ENCODE assay signal across 8 cellular contexts in genomic region chr7:155205368-155206285, GRCh38.
DNase-seq lines count a peak whose midpoint lies in the region; ATAC-seq and TF ChIP-seq lines count a peak whose summit lies in the region.

No MANE protein-coding gene starts in this region.

- H3K27ac ChIP-seq in transverse colon, result peak overlapping the region; percentile 65 to 83 (median 66)

- H3K4me1 ChIP-seq in transverse colon, result no peaks in the 10 kb centered on the region

- no peaks in the 10 kb centered on the region for H3K9me3 ChIP-seq in transverse colon

- 45 to 53% methylated on average over 6 to 25 of the region's 32 CpGs for WGBS in transverse colon (ENCODE audit: low coverage in 1 of 2), 2 donors

- intact Hi-C loops in transverse colon (cut with DNase I; ENCODE audit: low total_unique reads), result no loop called here

- H3K27me3 ChIP-seq in transverse colon, result no peaks in the 10 kb centered on the region

- H3K4me3 ChIP-seq in transverse colon, result peak overlapping the region in 2 of 4 donors; percentile 19 to 37

- TF ChIP-seq EP300 in transverse colon (IDR thresholded peaks at IDR 0.05; ENCODE audit: low read depth), result no peak

- TF ChIP-seq CTCF in transverse colon (IDR thresholded peaks at IDR 0.05), result no peak

- DNase-seq in ACHN (peak; percentile 100), RPMI7951 (ENCODE audit: low read depth) (peak; percentile 100), germinal center (ENCODE audit: low spot score) (peak; percentile 92), pons (ENCODE audit: low spot score) (peak; percentile 73), transverse colon (peak; percentile 82)
- peak; percentile 83 for DNase-seq in activated effector memory CD4-positive, alpha-beta T cell treated with Interleukin-2 at 50 U/mL for 16 hours

- peak; percentile 71 for TF ChIP-seq POLR2A in GM18951 (IDR thresholded peaks at IDR 0.05; ENCODE audit: extremely low read depth, insufficient read depth, insufficient read length)
- TF ChIP-seq POLR2A in transverse colon (IDR thresholded peaks at IDR 0.05), result peak; percentile 28

- in situ Hi-C loops in ACHN (cut with HindIII; ENCODE audit: low pct_ligation_motif_present, low pct_unique_long_range_greater_than_20kb, low sequenced_read_pairs), result no loop called here
- in situ Hi-C loops in GM18951 (cut with MboI; ENCODE audit: low sequenced_read_pairs, unreplicated experiment), result no loop called here
- in situ Hi-C loops in transverse colon (cut with MboI; ENCODE audit: low pct_ligation_motif_present in 1 of 4, low pct_unique_long_range_greater_than_20kb in 1 of 4, low sequenced_read_pairs in 3 of 4), result no loop called here

- ATAC-seq in HG03108 (IDR thresholded peaks at IDR 0.05; ENCODE audit: unreplicated experiment), result peak; percentile 80

- no peaks in the 10 kb centered on the region for H3K36me3 ChIP-seq in transverse colon
